Comparison of ENCODE assay signal across 20 cellular contexts in the genomic region with DNA sequence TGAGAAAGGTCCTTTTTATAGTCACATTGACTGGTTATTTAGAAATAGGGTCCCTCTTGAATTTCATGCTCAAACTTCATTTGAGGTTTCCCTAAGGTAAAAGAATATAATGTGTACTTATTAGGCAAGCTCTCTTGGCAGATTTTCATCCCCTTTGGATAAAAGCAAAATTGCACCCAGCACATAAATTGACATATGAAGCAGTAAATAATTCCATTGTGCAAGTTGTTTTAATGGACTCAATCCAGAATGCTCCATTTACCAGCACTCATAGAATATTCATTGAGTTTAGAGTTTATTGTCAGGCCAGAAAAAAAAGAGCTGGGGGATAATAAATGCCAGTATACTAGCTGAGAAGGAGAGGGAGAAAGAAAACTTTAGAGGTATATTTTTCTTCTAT.
DNase-seq lines count a peak whose midpoint lies in the region; ATAC-seq and TF ChIP-seq lines count a peak whose summit lies in the region.
"Had no signal": no experiment of that assay in that cellular context is flagged by ENCODE, and none has a peak within 500 bp of the region (broad histone marks: within the 10 kb centered on the region; RNA-seq: fewer than 3 reads in every experiment).

No MANE protein-coding gene starts in this region.

- TF ChIP-seq EP300 in Ishikawa (IDR thresholded peaks at IDR 0.05; ENCODE audit: borderline replicate concordance) = peak; percentile 29; the same call in 1 of the 2 replicates

- no peak for ATAC-seq in activated CD8-positive, alpha-beta memory T cell treated with anti-CD3 and anti-CD28 coated beads, Interleukin-2, amount 10 ng/mL, durations not matched to agents 7 days and 5 days
- no peak for ATAC-seq in activated CD8-positive, alpha-beta T cell treated with anti-CD3 and anti-CD28 coated beads for 36 hours
- no peak for ATAC-seq in psoas muscle
- no peak for ATAC-seq in GM21367 (IDR thresholded peaks at IDR 0.05; ENCODE audit: unreplicated experiment)
- ATAC-seq: gastroesophageal sphincter, mucosa of descending colon, PC-3, right lobe of liver had no signal

- H3K9me3 ChIP-seq in psoas muscle = no peaks in the 10 kb centered on the region
- H3K9me3 ChIP-seq in MG63 = no peaks in the 10 kb centered on the region
- H3K9me3 ChIP-seq: gastroesophageal sphincter, mucosa of descending colon, right lobe of liver had no signal

- peak overlapping the region; percentile 67 for H3K4me3 Mint-ChIP-seq in activated CD8-positive, alpha-beta memory T cell treated with anti-CD3 and anti-CD28 coated beads, Interleukin-2, amount 10 ng/mL, durations not matched to agents 7 days and 5 days
- peak overlapping the region; percentile 4 for H3K4me3 Mint-ChIP-seq in activated CD8-positive, alpha-beta T cell treated with anti-CD3 and anti-CD28 coated beads for 36 hours

- H3K27ac Mint-ChIP-seq in activated CD8-positive, alpha-beta memory T cell treated with anti-CD3 and anti-CD28 coated beads, Interleukin-2, amount 10 ng/mL, durations not matched to agents 7 days and 5 days = peak overlapping the region; percentile 78
- no peak overlapping the region for H3K27ac Mint-ChIP-seq in activated CD8-positive, alpha-beta T cell treated with anti-CD3 and anti-CD28 coated beads for 36 hours

- H3K36me3 Mint-ChIP-seq in activated CD8-positive, alpha-beta memory T cell treated with anti-CD3 and anti-CD28 coated beads, Interleukin-2, amount 10 ng/mL, durations not matched to agents 7 days and 5 days = peaks cover 8% of the 10 kb centered on the region
- H3K36me3 Mint-ChIP-seq in activated CD8-positive, alpha-beta T cell treated with anti-CD3 and anti-CD28 coated beads for 36 hours (ENCODE audit: low read depth) = no peaks in the 10 kb centered on the region

- no peaks in the 10 kb centered on the region for H3K9me3 Mint-ChIP-seq in activated CD8-positive, alpha-beta memory T cell treated with anti-CD3 and anti-CD28 coated beads, Interleukin-2, amount 10 ng/mL, durations not matched to agents 7 days and 5 days (ENCODE audit: low read depth)
- H3K9me3 Mint-ChIP-seq in activated CD8-positive, alpha-beta T cell treated with anti-CD3 and anti-CD28 coated beads for 36 hours = no peaks in the 10 kb centered on the region

- CTCF ChIA-PET in activated CD8-positive, alpha-beta memory T cell treated with anti-CD3 and anti-CD28 coated beads, Interleukin-2, amount 10 ng/mL, durations not matched to agents 7 days and 5 days (lab: Charles Lee) = interaction anchor here (0.8 to 1.8 kb wide), 6 partner anchors 9 to 36 kb away, joined by 3 to 5 read pairs (median 4); no protein-coding TSS in a partner anchor
- CTCF ChIA-PET in activated CD8-positive, alpha-beta T cell treated with anti-CD3 and anti-CD28 coated beads for 36 hours (lab: Charles Lee) = interaction anchor here (0.7 to 1.8 kb wide), 2 partner anchors 9 to 13 kb away, joined by 3 to 6 read pairs; no protein-coding TSS in a partner anchor

- TF ChIP-seq CTCF in activated CD8-positive, alpha-beta T cell treated with anti-CD3 and anti-CD28 coated beads for 36 hours (IDR thresholded peaks at IDR 0.05) = no peak
- no peak for TF ChIP-seq CTCF in psoas muscle (IDR thresholded peaks at IDR 0.05)

- H3K4me1 Mint-ChIP-seq in activated CD8-positive, alpha-beta memory T cell treated with anti-CD3 and anti-CD28 coated beads, Interleukin-2, amount 10 ng/mL, durations not matched to agents 7 days and 5 days = peaks cover 44% of the 10 kb centered on the region
- peaks cover 31% of the 10 kb centered on the region for H3K4me1 Mint-ChIP-seq in activated CD8-positive, alpha-beta T cell treated with anti-CD3 and anti-CD28 coated beads for 36 hours (ENCODE audit: low read depth)

- POLR2A ChIA-PET in activated CD8-positive, alpha-beta T cell treated with anti-CD3 and anti-CD28 coated beads for 36 hours (lab: Charles Lee) = interaction anchor here (0.6 to 1.2 kb wide), 5 partner anchors 10 to 26 kb away, joined by 3 read pairs; no protein-coding TSS in a partner anchor

- H3K27ac ChIP-seq in psoas muscle = peak overlapping the region; percentile 72
- H3K27ac ChIP-seq: coronary artery, gastroesophageal sphincter, right lobe of liver had no signal

- no peaks in the 10 kb centered on the region for H3K27me3 ChIP-seq in psoas muscle (ENCODE audit: insufficient read depth in 3 of 3, low read length in 2 of 3)
- H3K27me3 ChIP-seq in MG63 = no peaks in the 10 kb centered on the region
- H3K27me3 ChIP-seq in H7 (ENCODE audit: control insufficient read depth, insufficient read depth, low read length) = no peaks in the 10 kb centered on the region
- H3K27me3 ChIP-seq: gastroesophageal sphincter, right lobe of liver had no signal

- H3K36me3 ChIP-seq in psoas muscle (ENCODE audit: insufficient read depth in 1 of 2, low read depth in 1 of 2) = peaks cover 0 to 4% of the 10 kb centered on the region in 2 donors
- H3K36me3 ChIP-seq in MG63 = no peaks in the 10 kb centered on the region
- no peaks in the 10 kb centered on the region for H3K36me3 ChIP-seq in H7 (replicated peaks; ENCODE audit: control insufficient read depth, insufficient read depth, low read length)
- H3K36me3 ChIP-seq: gastroesophageal sphincter, right lobe of liver had no signal

- H3K27me3 Mint-ChIP-seq in activated CD8-positive, alpha-beta memory T cell treated with anti-CD3 and anti-CD28 coated beads, Interleukin-2, amount 10 ng/mL, durations not matched to agents 7 days and 5 days = no peaks in the 10 kb centered on the region
- H3K27me3 Mint-ChIP-seq in activated CD8-positive, alpha-beta T cell treated with anti-CD3 and anti-CD28 coated beads for 36 hours = no peaks in the 10 kb centered on the region

- no peak for DNase-seq in activated CD8-positive, alpha-beta memory T cell treated with anti-CD3 and anti-CD28 coated beads, Interleukin-2, amount 10 ng/mL, durations not matched to agents 7 days and 5 days
- DNase-seq in activated CD8-positive, alpha-beta memory T cell treated with anti-CD3 and anti-CD28 coated beads, Interleukin-2, amount 50 U/mL, for 4 hours = no peak
- DNase-seq in activated CD8-positive, alpha-beta T cell treated with anti-CD3 and anti-CD28 coated beads for 36 hours = no peak
- DNase-seq in psoas muscle (no peak), MG63 (no peak), H7 (no peak)
- DNase-seq: activated CD8-positive, alpha-beta memory T cell treated with anti-CD3 and anti-CD28 coated beads for 24 hours; activated naive CD4-positive, alpha-beta T cell; mucosa of descending colon; NCI-H187; NCI-H524 treated with DMSO at 0.1 percent for 48 hours; occipital lobe; PC-3; right lobe of liver; stimulated activated CD4-positive, alpha-beta T cell treated with anti-CD3 and anti-CD28 coated beads, Interleukin-1b, Interleukin-23, amount 100 ng/mL, for 48 hours; substantia nigra had no signal

- intact Hi-C loops in activated CD8-positive, alpha-beta T cell treated with anti-CD3 and anti-CD28 coated beads for 36 hours (cut with micrococcal nuclease) = no loop called here
- intact Hi-C loops in psoas muscle (cut with DNase I) = no loop called here

- H3K4me3 ChIP-seq in psoas muscle (no peak overlapping the region), MG63 (no peak overlapping the region), H7 (ENCODE audit: insufficient read depth, low read depth, low read length) (no peak overlapping the region)
- H3K4me3 ChIP-seq: coronary artery, gastroesophageal sphincter, mucosa of descending colon, right lobe of liver had no signal

- no peak for TF ChIP-seq RAD21 in Ishikawa (IDR thresholded peaks at IDR 0.05; ENCODE audit: low read depth)

- peaks cover 16% of the 10 kb centered on the region for H3K4me1 ChIP-seq in psoas muscle
- H3K4me1 ChIP-seq: right lobe of liver had no signal

TF ChIP-seq in Ishikawa, 13 proteins besides CTCF, POLR2A, EP300 and RAD21:
- TF ChIP-seq FOXM1 (IDR thresholded peaks at IDR 0.05; ENCODE audit: borderline replicate concordance, low read depth) (peak; percentile 62; the same call in 1 of the 2 replicates), CEBPB (IDR thresholded peaks at IDR 0.05) (peak; percentile 73), CREB1 (IDR thresholded peaks at IDR 0.05; ENCODE audit: low read depth) (no peak)
